Comparison of ENCODE assay signal across 12 cellular contexts in genomic region chr18:49464718-49465598, GRCh38. TPM values are rescaled to one million over a fixed set of nuclear protein-coding genes. Genes with fewer than 3 reads are reported as not detected.
DNase-seq lines count a peak whose midpoint lies in the region; ATAC-seq and TF ChIP-seq lines count a peak whose summit lies in the region.
"Had no signal": no experiment of that assay in that cellular context is flagged by ENCODE, and none has a peak within 500 bp of the region (broad histone marks: within the 10 kb centered on the region; RNA-seq: fewer than 3 reads in every experiment).

No MANE protein-coding gene starts in this region.

- H3K27ac Mint-ChIP-seq in HFFc6 = no peak overlapping the region
- H3K27ac Mint-ChIP-seq: T-helper 17 cell had no signal

- no peak; the same call in 1 of the 2 replicates for TF ChIP-seq CTCF in HFFc6 (IDR thresholded peaks at IDR 0.05)

- no peak overlapping the region for H3K4me3 Mint-ChIP-seq in HFFc6
- H3K4me3 Mint-ChIP-seq: T-helper 17 cell had no signal

- peaks cover 18% of the 10 kb centered on the region for H3K4me1 Mint-ChIP-seq in HFFc6 (ENCODE audit: low read depth)

- H3K36me3 Mint-ChIP-seq in HFFc6 (ENCODE audit: low read depth) = no peaks in the 10 kb centered on the region

- ATAC-seq in HG03432 (IDR thresholded peaks at IDR 0.05; ENCODE audit: unreplicated experiment) = no peak
- ATAC-seq: heart right ventricle, T-helper 17 cell had no signal

- peaks cover 4% of the 10 kb centered on the region for H3K27me3 Mint-ChIP-seq in HFFc6 (ENCODE audit: insufficient read depth)
- H3K27me3 Mint-ChIP-seq: T-helper 17 cell had no signal

- no peaks in the 10 kb centered on the region for H3K9me3 Mint-ChIP-seq in HFFc6

- peak; percentile 52 for DNase-seq in DMS 273 treated with DMSO at 0.1 percent for 48 hours (lab: John Stamatoyannopoulos, UW)
- peak; percentile 12 for DNase-seq in HFFc6
- DNase-seq in RPMI7951 (ENCODE audit: low read depth) = peak; percentile 20
- DNase-seq in fibroblast of peridontal ligament (ENCODE audit: extremely low read depth) = peak; percentile 30
- no peak for DNase-seq in GDM1 (lab: John Stamatoyannopoulos, UW)
- DNase-seq in occipital lobe (lab: John Stamatoyannopoulos, UW) = no peak
- DNase-seq in anterior cingulate cortex (lab: John Stamatoyannopoulos, UW) = no peak
- DNase-seq: activated T-cell treated with anti-CD3 and anti-CD28 coated beads for 4 hours, colonic mucosa, heart right ventricle, T-helper 17 cell had no signal

RNA-seq across cellular contexts. Expression of gene DYM, which starts 4.5 kb away (rescaled TPM):
- 10 to 100 TPM; 31.2 to 46.6 (median 40.8) TPM for total RNA-seq in HFFc6 (2021; fragmentation: NEBNext Ultra II Directional; extraction: Animal tissue kit (Norgen Biotek cat#: 25700))
- total RNA-seq in RPMI7951 (2014; rRNA removed; shearing (Covaris generic)) = 29.8 and 52.7 TPM in 2 replicates
- 148 TPM for total RNA-seq in occipital lobe

RNA-seq across cellular contexts. Expression of gene C18orf32, which starts 22.1 kb away (rescaled TPM):
- total RNA-seq in HFFc6 (2021; fragmentation: NEBNext Ultra II Directional; extraction: Animal tissue kit (Norgen Biotek cat#: 25700)) = 10 to 100 TPM; 29.8 to 44.5 (median 32.4) TPM
- total RNA-seq in RPMI7951 (2014; rRNA removed; shearing (Covaris generic)) = 22.0 and 27.9 TPM in 2 replicates
- total RNA-seq in occipital lobe = 63.2 TPM

RNA-seq across cellular contexts. Expression of gene RPL17, which starts 27.3 kb away (rescaled TPM):
- total RNA-seq in HFFc6 (2021; fragmentation: NEBNext Ultra II Directional; extraction: Animal tissue kit (Norgen Biotek cat#: 25700)) = 1,000 to 10,000 TPM; 1,721 to 1,851 (median 1,752) TPM
- total RNA-seq in RPMI7951 (2014; rRNA removed; shearing (Covaris generic)) = 1,702 and 1,722 TPM in 2 replicates
- total RNA-seq in occipital lobe = 1,259 TPM

Comparison
In these comparisons a context has a peak if more than half of its experiments do, and no peak if none do; other contexts are left out.
1. DNase-seq: peak in DMS 273 treated with DMSO at 0.1 percent for 48 hours (single experiment), HFFc6 (single experiment), RPMI7951 (single experiment) and fibroblast of peridontal ligament (single experiment); none in GDM1 (single experiment), occipital lobe (single experiment) and anterior cingulate cortex (0 of 58).